ENCODE assay signal across 3 cellular contexts in genomic region chr13:92735909-92736308, GRCh38.
"Had no signal": no experiment of that assay in that cellular context is flagged by ENCODE, and none has a peak within 500 bp of the region (broad histone marks: within the 10 kb centered on the region; RNA-seq: fewer than 3 reads in every experiment).

No MANE protein-coding gene starts in this region.

- H3K4me3 ChIP-seq: GM12878 had no signal

- DNase-seq: GDM1, GF-D8 had no signal
